9 cellular contexts compared by ENCODE assay signal in the genomic region with DNA sequence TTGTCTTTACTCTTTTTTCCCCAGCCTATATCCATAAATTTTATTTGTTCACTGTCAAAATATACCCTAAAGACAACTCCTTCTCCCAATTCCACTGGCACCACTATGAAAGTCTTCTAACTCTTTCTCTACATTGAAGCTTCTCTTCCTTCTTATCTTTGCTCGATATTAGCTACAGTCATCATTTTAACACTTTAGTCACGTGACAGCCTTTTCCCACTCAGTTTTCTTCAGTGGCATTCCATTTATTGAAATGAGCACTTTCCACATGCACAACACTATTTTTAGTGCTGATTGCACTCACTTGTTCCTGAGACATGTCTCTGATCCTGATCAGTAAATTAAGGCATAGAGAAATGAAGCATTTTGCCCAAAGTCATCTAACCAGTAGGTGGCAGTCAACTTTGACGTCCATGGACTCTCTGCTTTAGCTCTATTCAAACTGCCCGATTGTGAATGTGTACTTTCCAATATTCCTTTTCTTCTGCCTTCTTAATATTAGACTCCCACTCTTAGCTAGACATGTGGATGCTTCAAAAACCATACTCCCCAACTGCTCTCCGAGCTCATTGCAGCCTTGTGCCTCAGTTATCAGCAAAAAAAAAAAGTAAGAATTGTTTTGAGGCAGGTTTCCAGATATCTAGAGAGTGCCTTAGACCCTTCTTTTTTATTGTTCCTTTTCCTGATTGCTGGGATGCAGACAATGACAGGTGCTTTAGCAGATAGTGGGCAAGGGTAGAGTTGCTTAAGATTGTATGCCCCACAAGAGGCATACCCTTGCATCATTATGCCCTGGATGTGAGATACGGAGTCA.
DNase-seq lines count a peak whose midpoint lies in the region; ATAC-seq and TF ChIP-seq lines count a peak whose summit lies in the region.
"Had no signal": no experiment of that assay in that cellular context is flagged by ENCODE, and none has a peak within 500 bp of the region (broad histone marks: within the 10 kb centered on the region; RNA-seq: fewer than 3 reads in every experiment).

No MANE protein-coding gene starts in this region.

- POLR2A ChIA-PET in AG04449 (lab: Yijun Ruan, JAX), result no interaction called here

- TF ChIP-seq CTCF in AG04449 (IDR thresholded peaks at IDR 0.05; ENCODE audit: insufficient read depth, low read length, missing control alignments) (peak; percentile 42), choroid plexus epithelial cell (conservative IDR thresholded peaks at IDR 0.05; ENCODE audit: low read depth, low read length) (peak; percentile 84), osteocyte (IDR thresholded peaks at IDR 0.05) (peak; percentile 79)

- H3K4me3 ChIP-seq in AG04449 (ENCODE audit: low read depth, low read length) (no peak overlapping the region), choroid plexus epithelial cell (ENCODE audit: low read depth, low read length) (no peak overlapping the region)

- H3K4me1 Mint-ChIP-seq in osteocyte (ENCODE audit: unreplicated experiment), result no peaks in the 10 kb centered on the region
- H3K4me1 Mint-ChIP-seq: activated naive CD4-positive, alpha-beta T cell treated with anti-CD3 and anti-CD28 coated beads, Interleukin-2, amount 50 U/mL, for 24 hours had no signal

- no peak for DNase-seq in AG04449 (ENCODE audit: low read depth, low spot score)
- DNase-seq in NCI-H460 (ENCODE audit: extremely low read depth, low read depth), result peak; percentile 13
- peak; percentile 75 for DNase-seq in choroid plexus epithelial cell (ENCODE audit: low read depth)
- no peak for DNase-seq in osteocyte (ENCODE audit: extremely low spot score, unreplicated experiment)
- DNase-seq in hepatic stellate cell (ENCODE audit: low spot score), result no peak
- DNase-seq in Right ventricle myocardium superior, result no peak

- ATAC-seq in GM21528 (IDR thresholded peaks at IDR 0.05; ENCODE audit: low FRiP score, unreplicated experiment) (peak; percentile 73), GM19324 (IDR thresholded peaks at IDR 0.05; ENCODE audit: low FRiP score, unreplicated experiment) (no peak), Right ventricle myocardium superior (ENCODE audit: poor library complexity) (no peak)

- H3K27ac Mint-ChIP-seq in osteocyte (ENCODE audit: unreplicated experiment), result no peak overlapping the region
- H3K27ac Mint-ChIP-seq: activated naive CD4-positive, alpha-beta T cell treated with anti-CD3 and anti-CD28 coated beads, Interleukin-2, amount 50 U/mL, for 24 hours had no signal

- H3K9me3 Mint-ChIP-seq in osteocyte (ENCODE audit: unreplicated experiment), result no peaks in the 10 kb centered on the region

- CTCF ChIA-PET in AG04449 (lab: Yijun Ruan, JAX), result interaction anchor here (0.7 to 1.9 kb wide), 8 partner anchors 11 to 43 kb away, joined by 3 to 7 read pairs (median 3); no protein-coding TSS in a partner anchor

- no peaks in the 10 kb centered on the region for H3K36me3 Mint-ChIP-seq in osteocyte (ENCODE audit: unreplicated experiment)
- H3K36me3 Mint-ChIP-seq: activated naive CD4-positive, alpha-beta T cell treated with anti-CD3 and anti-CD28 coated beads, Interleukin-2, amount 50 U/mL, for 24 hours had no signal

- H3K27me3 Mint-ChIP-seq in osteocyte (ENCODE audit: unreplicated experiment), result no peaks in the 10 kb centered on the region
- H3K27me3 Mint-ChIP-seq: activated naive CD4-positive, alpha-beta T cell treated with anti-CD3 and anti-CD28 coated beads, Interleukin-2, amount 50 U/mL, for 24 hours had no signal

- intact Hi-C loops in Right ventricle myocardium superior (cut with DNase I), result no loop called here

- no peak overlapping the region for H3K4me3 Mint-ChIP-seq in osteocyte (ENCODE audit: unreplicated experiment)
- H3K4me3 Mint-ChIP-seq: activated naive CD4-positive, alpha-beta T cell treated with anti-CD3 and anti-CD28 coated beads, Interleukin-2, amount 50 U/mL, for 24 hours had no signal

Comparison
In these comparisons a context has a peak if more than half of its experiments do, and no peak if none do; other contexts are left out.
1. DNase-seq: peak in NCI-H460 (single experiment) and choroid plexus epithelial cell (single experiment); none in AG04449 (single experiment), osteocyte (single experiment), hepatic stellate cell (single experiment) and Right ventricle myocardium superior (single experiment).
2. Peak in every context shown above with its lines, with median percentiles within 50 percentile points of each other: CTCF ChIP-seq.